In the genomic region with DNA sequence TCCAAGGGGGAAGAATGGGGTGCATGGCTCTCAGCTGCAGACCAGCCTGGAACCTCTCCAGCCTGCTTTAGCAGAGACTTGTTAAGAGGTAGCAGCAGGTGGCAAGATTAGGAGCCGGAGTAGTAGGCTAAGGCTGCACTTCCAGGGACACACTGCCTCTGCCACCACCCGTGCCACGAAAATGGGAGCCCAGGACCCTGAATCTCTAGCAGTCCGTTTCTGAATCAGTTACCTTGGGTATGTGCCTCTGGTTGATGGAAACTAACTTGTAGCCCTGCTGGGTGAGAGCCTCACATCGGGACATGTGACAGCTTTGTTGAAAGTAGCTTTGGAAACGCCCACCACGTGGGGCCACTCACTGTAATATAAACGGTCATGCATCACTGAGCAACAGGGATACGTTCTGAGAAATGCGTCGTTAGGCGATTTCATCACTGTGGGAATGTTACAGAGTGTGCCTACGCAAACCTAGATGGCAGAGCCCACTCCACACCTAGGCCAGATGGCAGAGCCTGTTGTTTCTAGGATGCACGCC, we compare ENCODE assay signal across 11 cellular contexts. TPM values are rescaled to one million over a fixed set of nuclear protein-coding genes. Genes with fewer than 3 reads are reported as not detected.
DNase-seq lines count a peak whose midpoint lies in the region; ATAC-seq and TF ChIP-seq lines count a peak whose summit lies in the region.
"Had no signal": no experiment of that assay in that cellular context is flagged by ENCODE, and none has a peak within 500 bp of the region (broad histone marks: within the 10 kb centered on the region; RNA-seq: fewer than 3 reads in every experiment).

No MANE protein-coding gene starts in this region.

- intact Hi-C loops in esophagus muscularis mucosa (cut with DNase I) = no loop called here
- intact Hi-C loops in stomach (cut with DNase I; ENCODE audit: low total_unique reads) = no loop called here

- H3K9ac ChIP-seq in Loucy (ENCODE audit: low read depth, low read length, poor library complexity, severe bottlenecking) = no peak overlapping the region

- peak overlapping the region in 3 of 4 donors; percentile 38 to 74 (median 48) for H3K27ac ChIP-seq in esophagus muscularis mucosa (replicated peaks in 1 of 4)
- H3K27ac ChIP-seq in stomach = peak overlapping the region in 3 of 5 donors; percentile 38 to 83 (median 46)
- H3K27ac ChIP-seq: foreskin keratinocyte, skin epidermis had no signal

- no peak overlapping the region for H3K4me2 ChIP-seq in Loucy (ENCODE audit: low read depth, low read length, poor library complexity, severe bottlenecking)

- TF ChIP-seq POLR2A in esophagus muscularis mucosa (IDR thresholded peaks at IDR 0.05; ENCODE audit: low read depth) (no peak), stomach (IDR thresholded peaks at IDR 0.05) (no peak)

- no peaks in the 10 kb centered on the region for H3F3A ChIP-seq in Loucy (ENCODE audit: low read depth)

- DNase-seq in NCI-H345 treated with DMSO at 0.1 percent for 48 hours (lab: John Stamatoyannopoulos, UW; ENCODE audit: unreplicated experiment) (peak; percentile 39), esophagus muscularis mucosa (ENCODE audit: extremely low spot score) (no peak), stomach (no peak)
- DNase-seq: cerebellar nuclear complex, RPMI8226 had no signal

- H3K79me2 ChIP-seq in Loucy (ENCODE audit: insufficient read depth, low read length) = no peaks in the 10 kb centered on the region

- no peak for TF ChIP-seq CTCF in Loucy (conservative IDR thresholded peaks at IDR 0.05; ENCODE audit: low read length)
- no peak for TF ChIP-seq CTCF in esophagus muscularis mucosa (IDR thresholded peaks at IDR 0.05)
- TF ChIP-seq CTCF in stomach (IDR thresholded peaks at IDR 0.05) = no peak

- no peaks in the 10 kb centered on the region for H3K4me1 ChIP-seq in Loucy (ENCODE audit: insufficient read depth, low read length, poor library complexity, severe bottlenecking)
- H3K4me1 ChIP-seq in esophagus muscularis mucosa = peaks cover 35 to 67% (median 61%) of the 10 kb centered on the region in 4 donors
- peaks cover 11 to 82% (median 44%) of the 10 kb centered on the region in 4 donors for H3K4me1 ChIP-seq in stomach

- 59% methylated on average over 12 of the region's 14 CpGs for WGBS in esophagus muscularis mucosa
- 51 to 58% (median 57%) methylated on average over 14 of the region's 14 CpGs for WGBS in stomach, 5 donors

- TF ChIP-seq EP300 in esophagus muscularis mucosa (IDR thresholded peaks at IDR 0.05) (peak; percentile 94), stomach (IDR thresholded peaks at IDR 0.05) (peak; percentile 95)

- H3K9me2 ChIP-seq in Loucy (replicated peaks; ENCODE audit: low read depth, low read length) = no peaks in the 10 kb centered on the region

- ATAC-seq in HG03571 (IDR thresholded peaks at IDR 0.05; ENCODE audit: unreplicated experiment) (no peak), GM18511 (IDR thresholded peaks at IDR 0.05; ENCODE audit: unreplicated experiment) (no peak), GM19452 (IDR thresholded peaks at IDR 0.05; ENCODE audit: unreplicated experiment) (no peak)
- ATAC-seq: foreskin keratinocyte had no signal

- H3K36me3 ChIP-seq in Loucy (ENCODE audit: insufficient read depth, low read length) (no peaks in the 10 kb centered on the region), esophagus muscularis mucosa (peaks cover 0 to 26% (median 10%) of the 10 kb centered on the region in 4 donors), stomach (peaks cover 0 to 10% (median 0%) of the 10 kb centered on the region in 4 donors)

- H4K20me1 ChIP-seq in Loucy (ENCODE audit: insufficient read depth, low read length, poor library complexity, severe bottlenecking) = no peaks in the 10 kb centered on the region

- H2AFZ ChIP-seq in Loucy (ENCODE audit: low read length) = 0 out of 2 replicates have a peak overlapping the region, but pooled peaks have one; percentile 12

- H3K9me3 ChIP-seq in Loucy (ENCODE audit: insufficient read depth, low read depth, low read length) (no peaks in the 10 kb centered on the region), esophagus muscularis mucosa (no peaks in the 10 kb centered on the region), stomach (no peaks in the 10 kb centered on the region)

- H3K27me3 ChIP-seq in Loucy (ENCODE audit: insufficient read depth, low read length, poor library complexity, severe bottlenecking) (no peaks in the 10 kb centered on the region), esophagus muscularis mucosa (no peaks in the 10 kb centered on the region), stomach (no peaks in the 10 kb centered on the region)
- H3K27me3 ChIP-seq: foreskin keratinocyte had no signal

- H3K4me3 ChIP-seq in Loucy (ENCODE audit: low read length, poor library complexity, severe bottlenecking) = no peak overlapping the region
- H3K4me3 ChIP-seq in esophagus muscularis mucosa = no peak overlapping the region
- no peak overlapping the region for H3K4me3 ChIP-seq in stomach
- H3K4me3 ChIP-seq: skin epidermis had no signal

RNA-seq across cellular contexts. Expression of gene HTRA1, which starts 25.9 kb away (rescaled TPM):
- total RNA-seq in esophagus muscularis mucosa (100 to 1,000 TPM; 101 to 146 (median 109) TPM), stomach (10 to 100 TPM; 45.9 to 81.2 (median 69.5) TPM)
- 10 to 100 TPM; 26.3 to 31.5 (median 27.0) TPM for polyA plus RNA-seq in stomach

RNA-seq across cellular contexts. Expression of gene ARMS2, which starts 32.8 kb away (rescaled TPM):
- total RNA-seq in esophagus muscularis mucosa = 1 to 10 TPM in 1 of 4 donors, not detected in 3; 1.2 TPM
- not detected for total RNA-seq in stomach
- not detected for polyA plus RNA-seq in stomach
- total RNA-seq: foreskin keratinocyte had no signal
- polyA plus RNA-seq: foreskin keratinocyte had no signal
